In the genomic region with DNA sequence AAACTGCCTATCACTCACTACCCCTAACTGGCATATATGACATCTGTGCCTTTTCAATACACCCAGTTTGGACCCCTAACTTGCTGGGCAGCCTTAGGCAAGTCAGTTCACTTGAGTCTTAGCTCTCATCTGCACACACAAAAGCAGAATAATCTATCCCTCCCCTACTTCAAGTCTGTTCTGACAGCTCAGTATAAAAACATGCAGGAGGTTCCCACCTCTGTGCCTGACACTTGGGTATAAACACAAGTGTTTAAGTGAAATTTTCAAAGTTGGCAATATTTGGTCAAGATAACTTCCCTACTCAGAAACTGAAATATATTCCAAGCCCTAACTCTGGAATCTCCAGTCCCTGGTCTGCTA, we compare ENCODE assay signal across 14 cellular contexts. TPM values are rescaled to one million over a fixed set of nuclear protein-coding genes. Genes with fewer than 3 reads are reported as not detected.
A peak's percentile ranks its signal among the peaks of the same experiment; 100 is the strongest.
DNase-seq lines count a peak whose midpoint lies in the region; ATAC-seq, FAIRE-seq and TF ChIP-seq lines count a peak whose summit lies in the region.
"Had no signal": no experiment of that assay in that cellular context is flagged by ENCODE, and none has a peak within 500 bp of the region (broad histone marks: within the 10 kb centered on the region; RNA-seq: fewer than 3 reads in every experiment).

No MANE protein-coding gene starts in this region.

- TF ChIP-seq RAD21 in K562 (CRISPR knock-in tag; conservative IDR thresholded peaks at IDR 0.05 in 1 of 2, IDR thresholded peaks at IDR 0.05 in 1 of 2): no peak

- no peaks in the 10 kb centered on the region for H3K9me3 Mint-ChIP-seq in activated T-cell treated with anti-CD3 and anti-CD28 coated beads, Interleukin-2, amount 50 U/mL, for 4 hours
- no peaks in the 10 kb centered on the region for H3K9me3 Mint-ChIP-seq in osteocyte (ENCODE audit: unreplicated experiment)

- no peak for FAIRE-seq in K562 (lab: Jason Lieb, UNC)
- FAIRE-seq: D721Med had no signal

- POLR2A ChIA-PET in K562 (lab: Yijun Ruan, JAX): interaction anchor here (0.7 to 11.7 kb wide), 5 partner anchors 9 to 19 kb away, joined by 3 to 181 read pairs (median 5); a partner anchor contains a TSS

- H3K36me3 ChIP-seq in K562 (ENCODE audit: control insufficient read depth, insufficient read depth, low read length): peaks cover 88% of the 10 kb centered on the region
- peaks cover 54% of the 10 kb centered on the region for H3K36me3 ChIP-seq in WERI-Rb-1

- no peak overlapping the region for H3K4me3 ChIP-seq in NB4 (ENCODE audit: low read depth, low read length)
- H3K4me3 ChIP-seq in K562: no peak overlapping the region
- no peak overlapping the region for H3K4me3 ChIP-seq in WERI-Rb-1 (ENCODE audit: low read depth, low read length)
- H3K4me3 ChIP-seq: coronary artery, vagina had no signal

- in situ Hi-C loops in K562 (cut with MboI): no loop called here

- no peak overlapping the region for H3K9ac ChIP-seq in K562 (ENCODE audit: insufficient read depth in 1 of 2, low read depth in 2 of 2, low read length in 2 of 2)

- no peak overlapping the region for H3K4me2 ChIP-seq in K562 (ENCODE audit: insufficient read depth, low read length)

- no peak overlapping the region for H2AFZ ChIP-seq in K562 (ENCODE audit: low read depth, low read length)

- TF ChIP-seq POLR2A in NB4 (IDR thresholded peaks at IDR 0.05; ENCODE audit: extremely low read depth, insufficient read length) (no peak), K562 (conservative IDR thresholded peaks at IDR 0.05) (no peak; the same call in 1 of the 2 replicates)

- no peaks in the 10 kb centered on the region for H3K27me3 ChIP-seq in K562 (ENCODE audit: control insufficient read depth in 2 of 2, insufficient read depth in 2 of 2, low read length in 2 of 2)
- no peaks in the 10 kb centered on the region for H3K27me3 ChIP-seq in WERI-Rb-1 (ENCODE audit: insufficient read depth, low read depth, severe bottlenecking)
- H3K27me3 ChIP-seq: vagina had no signal

- intact Hi-C loops in K562 (cut with micrococcal nuclease): no loop called here

- H3K4me1 ChIP-seq in K562 (replicated peaks in 1 of 2; ENCODE audit: control insufficient read depth in 2 of 2, insufficient read depth in 2 of 2, low read length in 2 of 2): peaks cover 26 to 33% of the 10 kb centered on the region in 2 experiments; a peak in 4 of 5 replicates

- peaks cover 20% of the 10 kb centered on the region for H4K20me1 ChIP-seq in K562 (replicated peaks; ENCODE audit: control insufficient read depth, insufficient read depth, low read length)

- peaks cover 53% of the 10 kb centered on the region for H3K36me3 Mint-ChIP-seq in activated T-cell treated with anti-CD3 and anti-CD28 coated beads, Interleukin-2, amount 50 U/mL, for 4 hours (ENCODE audit: insufficient read depth)
- peaks cover 54% of the 10 kb centered on the region for H3K36me3 Mint-ChIP-seq in osteocyte (ENCODE audit: unreplicated experiment)

- H3K27ac ChIP-seq in K562 (ENCODE audit: extremely low read depth, low read depth, low read length) (peak overlapping the region; percentile 38), WERI-Rb-1 (no peak overlapping the region)

- H3K27ac Mint-ChIP-seq in osteocyte (ENCODE audit: unreplicated experiment): peak overlapping the region; percentile 31

- CTCF ChIA-PET in K562 (lab: Yijun Ruan, JAX; ENCODE audit: low intra/inter-chr PET ratio): no interaction called here

- H3K9me3 ChIP-seq in K562 (replicated peaks; ENCODE audit: control insufficient read depth, insufficient read depth, low read depth, low read length) (no peaks in the 10 kb centered on the region), WERI-Rb-1 (ENCODE audit: severe bottlenecking) (no peaks in the 10 kb centered on the region)
- H3K9me3 ChIP-seq: vagina had no signal

- H3K4me1 Mint-ChIP-seq in activated T-cell treated with anti-CD3 and anti-CD28 coated beads, Interleukin-2, amount 50 U/mL, for 4 hours (ENCODE audit: low read depth): peaks cover 55% of the 10 kb centered on the region
- H3K4me1 Mint-ChIP-seq in osteocyte (ENCODE audit: unreplicated experiment): peaks cover 37% of the 10 kb centered on the region

- H3K4me3 Mint-ChIP-seq in activated T-cell treated with anti-CD3 and anti-CD28 coated beads, Interleukin-2, amount 50 U/mL, for 4 hours: peak overlapping the region; percentile 8
- no peak overlapping the region for H3K4me3 Mint-ChIP-seq in osteocyte (ENCODE audit: unreplicated experiment)

- ATAC-seq in activated T-cell treated with anti-CD3 and anti-CD28 coated beads, Interleukin-2, amount 50 U/mL, for 4 hours: no peak
- no peak for ATAC-seq in K562

- H3K79me2 ChIP-seq in K562 (ENCODE audit: control insufficient read depth, insufficient read depth, low read length): peaks cover 15% of the 10 kb centered on the region; the same call in 1 of the 3 replicates

- TF ChIP-seq EP300 in K562 (IDR thresholded peaks at IDR 0.05; ENCODE audit: low read length): no peak

- DNase-seq in activated T-cell treated with anti-CD3 and anti-CD28 coated beads, Interleukin-2, amount 50 U/mL, for 4 hours: no peak
- DNase-seq in activated T-cell treated with anti-CD3 and anti-CD28 coated beads, Interleukin-2, amount 50 U/mL, for 48 hours: no peak
- peak; percentile 31 for DNase-seq in NB4 (ENCODE audit: low read depth)
- no peak for DNase-seq in K562 (ENCODE audit: extremely low read depth in 1 of 4, low spot score in 3 of 4)
- DNase-seq in osteocyte (ENCODE audit: extremely low spot score, unreplicated experiment): no peak
- no peak for DNase-seq in WERI-Rb-1
- no peak for DNase-seq in stimulated activated CD4-positive, alpha-beta T cell treated with anti-CD3 and anti-CD28 coated beads, Interleukin-2, amount 100 ng/mL, for 48 hours
- no peak for DNase-seq in NCI-H1694 (lab: John Stamatoyannopoulos, UW)
- DNase-seq: activated CD4-positive, CD25-positive, alpha-beta regulatory T cell treated with anti-CD3 and anti-CD28 coated beads, Interleukin-2, amount 50 U/mL, for 72 hours; mesendoderm; NCI-H2081 had no signal

- no peak for TF ChIP-seq CTCF in NB4 (IDR thresholded peaks at IDR 0.05; ENCODE audit: low read depth, low read length)
- no peak for TF ChIP-seq CTCF in K562 (IDR thresholded peaks at IDR 0.05 in 2 of 3, conservative IDR thresholded peaks at IDR 0.05 in 1 of 3; ENCODE audit: insufficient read depth in 2 of 3, low read depth in 1 of 3, low read length in 3 of 3)
- TF ChIP-seq CTCF in osteocyte (IDR thresholded peaks at IDR 0.05): no peak
- no peak for TF ChIP-seq CTCF in WERI-Rb-1 (IDR thresholded peaks at IDR 0.05; ENCODE audit: low read depth, low read length)

- no peaks in the 10 kb centered on the region for H3K27me3 Mint-ChIP-seq in activated T-cell treated with anti-CD3 and anti-CD28 coated beads, Interleukin-2, amount 50 U/mL, for 4 hours (ENCODE audit: low read depth)
- H3K27me3 Mint-ChIP-seq in osteocyte (ENCODE audit: unreplicated experiment): no peaks in the 10 kb centered on the region

- BruUV-seq in K562 (replicated peaks; lab: Mats Ljungman, UMichigan): no TSS peak

- no peaks in the 10 kb centered on the region for H3K9me1 ChIP-seq in K562 (ENCODE audit: control insufficient read depth, insufficient read depth, low read length)

TF ChIP-seq in K562, 482 proteins besides CTCF, POLR2A, EP300 and RAD21:
- no peak for TF ChIP-seq ZNF644 (tag; IDR thresholded peaks at IDR 0.05; ENCODE audit: low read depth)
- TF ChIP-seq, protein P1, sequence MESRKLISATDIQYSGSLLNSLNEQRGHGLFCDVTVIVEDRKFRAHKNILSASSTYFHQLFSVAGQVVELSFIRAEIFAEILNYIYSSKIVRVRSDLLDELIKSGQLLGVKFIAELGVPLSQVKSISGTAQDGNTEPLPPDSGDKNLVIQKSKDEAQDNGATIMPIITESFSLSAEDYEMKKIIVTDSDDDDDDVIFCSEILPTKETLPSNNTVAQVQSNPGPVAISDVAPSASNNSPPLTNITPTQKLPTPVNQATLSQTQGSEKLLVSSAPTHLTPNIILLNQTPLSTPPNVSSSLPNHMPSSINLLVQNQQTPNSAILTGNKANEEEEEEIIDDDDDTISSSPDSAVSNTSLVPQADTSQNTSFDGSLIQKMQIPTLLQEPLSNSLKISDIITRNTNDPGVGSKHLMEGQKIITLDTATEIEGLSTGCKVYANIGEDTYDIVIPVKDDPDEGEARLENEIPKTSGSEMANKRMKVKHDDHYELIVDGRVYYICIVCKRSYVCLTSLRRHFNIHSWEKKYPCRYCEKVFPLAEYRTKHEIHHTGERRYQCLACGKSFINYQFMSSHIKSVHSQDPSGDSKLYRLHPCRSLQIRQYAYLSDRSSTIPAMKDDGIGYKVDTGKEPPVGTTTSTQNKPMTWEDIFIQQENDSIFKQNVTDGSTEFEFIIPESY (CRISPR knock-in tag; IDR thresholded peaks at IDR 0.05): 0 out of 2 replicates have a peak, but pooled peaks have one; percentile 2
- no peak for TF ChIP-seq KAT8 (IDR thresholded peaks at IDR 0.05; ENCODE audit: low read depth)

RNA-seq across cellular contexts. Expression of a gene that starts 12.6 kb away (rescaled TPM):
- 1,000 to 10,000 TPM; 1,008 to 1,029 (median 1,012) TPM for total RNA-seq in activated T-cell treated with anti-CD3 and anti-CD28 coated beads, Interleukin-2, amount 50 U/mL, for 4 hours
- total RNA-seq in K562 (2011; cell fraction: chromatin; rRNA removed; ENCODE audit: low replicate concordance): 1,523 and 3,571 TPM in 2 replicates
- 1,055 and 1,232 TPM in 2 replicates for total RNA-seq in K562 (2011; cell fraction: nucleolus; rRNA removed)
- total RNA-seq in K562 (2011; cell fraction: nucleoplasm; rRNA removed): 1,271 and 1,326 TPM in 2 replicates
- total RNA-seq in K562 (2014; rRNA removed) (570 and 600 TPM in 2 replicates), K562 (2014; rRNA removed; fragmentation: Illumina TruSeq; extraction: Trizol) (611 and 618 TPM in 2 replicates), K562 (2015; rRNA removed; fragmentation: Illumina TruSeq; extraction: Trizol) (613 and 656 TPM in 2 replicates), K562 (2021) (544 and 561 TPM in 2 replicates), osteocyte (474 and 509 TPM in 2 replicates)
- polyA plus RNA-seq in K562 (2011; rRNA removed) (418 and 441 TPM in 2 replicates), K562 (2014; fragmentation: Illumina TruSeq; extraction: Trizol) (445 and 534 TPM in 2 replicates), K562 (2014; fragmentation: Nextera tagmentation; extraction: Ambion mirVana) (100 to 1,000 TPM; 103 to 128 TPM), K562 (2014; rRNA removed) (574 and 644 TPM in 2 replicates)
- polyA plus RNA-seq in K562 (2011; cell fraction: cytosol; rRNA removed): 97.0 and 189 TPM in 2 replicates
- 1,217 and 1,257 TPM in 2 replicates for polyA plus RNA-seq in K562 (2011; cell fraction: nucleus; rRNA removed)
- 259 and 470 TPM in 2 replicates for polyA plus RNA-seq in K562 (2012)
- polyA minus RNA-seq in K562 (2011; rRNA and poly(A)+ RNA removed): 902 and 960 TPM in 2 replicates
- polyA minus RNA-seq in K562 (2011; cell fraction: cytosol; rRNA and poly(A)+ RNA removed): 599 and 712 TPM in 2 replicates
- polyA minus RNA-seq in K562 (2011; cell fraction: nucleus; rRNA and poly(A)+ RNA removed): 1,471 and 2,216 TPM in 2 replicates
